ENCODE assay signal across 1 cellular context in genomic region chr22:35993727-35994126, GRCh38.
A peak's percentile ranks its signal among the peaks of the same experiment; 100 is the strongest.
TF ChIP-seq lines count a peak whose summit lies in the region.
"Not testable (repeated sequence)": the region's sequence is repeated elsewhere in the genome, so short reads cannot be mapped to it uniquely, and the experiment has no call there.

No MANE protein-coding gene starts in this region.

TF ChIP-seq in HepG2, 621 proteins besides CTCF, POLR2A, EP300 and RAD21:
- peak; percentile 42; the same call in 1 of the 2 replicates for TF ChIP-seq CEBPB (IDR thresholded peaks at IDR 0.05; ENCODE audit: borderline replicate concordance, low read depth, low read length)
- TF ChIP-seq GATAD2A (CRISPR knock-in tag; IDR thresholded peaks at IDR 0.05), result peak; percentile 36; the same call in 1 of the 2 replicates
- TF ChIP-seq HDAC1 (CRISPR knock-in tag; IDR thresholded peaks at IDR 0.05), result 0 out of 2 replicates have a peak, but pooled peaks have one; percentile 21
- not testable (repeated sequence) for TF ChIP-seq SOX6 (IDR thresholded peaks at IDR 0.05); NR2F6 (CRISPR knock-in tag; IDR thresholded peaks at IDR 0.05); FOXP1 (IDR thresholded peaks at IDR 0.05)
- peak; percentile 35; the same call in 1 of the 2 replicates for TF ChIP-seq SOX6 (CRISPR knock-in tag; IDR thresholded peaks at IDR 0.05)
- peak; percentile 75 for TF ChIP-seq POGZ (CRISPR knock-in tag; IDR thresholded peaks at IDR 0.05)
- 0 out of 2 replicates have a peak, but pooled peaks have one; percentile 41 for TF ChIP-seq AHDC1 (CRISPR knock-in tag; IDR thresholded peaks at IDR 0.05; ENCODE audit: borderline replicate concordance)
- TF ChIP-seq SALL1 (CRISPR knock-in tag; IDR thresholded peaks at IDR 0.05), result peak; percentile 35; the same call in 1 of the 2 replicates
- TF ChIP-seq ZNF770 (CRISPR knock-in tag; IDR thresholded peaks at IDR 0.05), result peak; percentile 53; the same call in 1 of the 2 replicates
- peak; percentile 44; the same call in 1 of the 2 replicates for TF ChIP-seq ZMYM4 (CRISPR knock-in tag; IDR thresholded peaks at IDR 0.05)
- TF ChIP-seq ARID5B (CRISPR knock-in tag; IDR thresholded peaks at IDR 0.05), result peak; percentile 15; the same call in 1 of the 2 replicates
- TF ChIP-seq PAXIP1 (CRISPR knock-in tag; conservative IDR thresholded peaks at IDR 0.05), result peak; percentile 34; the same call in 1 of the 2 replicates
- TF ChIP-seq NR2F6 (IDR thresholded peaks at IDR 0.05), result 0 out of 2 replicates have a peak, but pooled peaks have one; percentile 19
- peak; percentile 63 for TF ChIP-seq CEBPG (CRISPR knock-in tag; IDR thresholded peaks at IDR 0.05)
- peak; percentile 58; the same call in 1 of the 2 replicates for TF ChIP-seq FOXP1 (CRISPR knock-in tag; IDR thresholded peaks at IDR 0.05)
- peak; percentile 62 for TF ChIP-seq HNF4A (CRISPR knock-in tag; IDR thresholded peaks at IDR 0.05)
